Comparison of ENCODE assay signal across 36 cellular contexts in genomic region chr21:33105088-33105487, GRCh38. TPM values are rescaled to one million over a fixed set of nuclear protein-coding genes. Genes with fewer than 3 reads are reported as not detected.
"Had no signal": no experiment of that assay in that cellular context is flagged by ENCODE, and none has a peak within 500 bp of the region (broad histone marks: within the 10 kb centered on the region; RNA-seq: fewer than 3 reads in every experiment).

No MANE protein-coding gene starts in this region.

- ATAC-seq: activated T-cell treated with anti-CD3 and anti-CD28 coated beads, Interleukin-2, amount 50 U/mL, for 72 hours; activated T-helper 17 cell treated with anti-CD3 and anti-CD28 coated beads, Interleukin-2, amount 50 U/mL, for 72 hours; gastroesophageal sphincter; heart left ventricle; T-helper 17 cell had no signal

- H3K36me3 ChIP-seq: brain microvascular endothelial cell, esophagus squamous epithelium, gastroesophageal sphincter, heart left ventricle had no signal

- H3K27ac ChIP-seq: brain microvascular endothelial cell, epithelial cell of prostate, esophagus squamous epithelium, gastroesophageal sphincter, heart left ventricle had no signal

- H3K9me3 ChIP-seq: esophagus squamous epithelium, gastroesophageal sphincter had no signal

- H3K4me3 ChIP-seq: esophagus squamous epithelium, gastroesophageal sphincter, heart left ventricle had no signal

- H3K36me3 Mint-ChIP-seq: activated naive CD8-positive, alpha-beta T cell had no signal

- H3K4me3 Mint-ChIP-seq: activated CD4-positive, alpha-beta memory T cell treated with anti-CD3 and anti-CD28 coated beads, Interleukin-2, amount 10 ng/mL, durations not matched to agents 7 days and 5 days; activated CD4-positive, alpha-beta T cell treated with anti-CD3 and anti-CD28 coated beads, Interleukin-2, amount 10 ng/mL, durations not matched to agents 7 days and 5 days; activated naive CD8-positive, alpha-beta T cell; activated T-cell treated with anti-CD3 and anti-CD28 coated beads, Interleukin-2, amount 50 U/mL, for 24 hours; activated T-cell treated with anti-CD3 and anti-CD28 coated beads, Interleukin-2, amount 50 U/mL, for 72 hours; activated T-helper 17 cell treated with anti-CD3 and anti-CD28 coated beads, Interleukin-2, amount 50 U/mL, for 72 hours; T-helper 17 cell; T-helper 2 cell treated with Interferon-gamma antibody and Interleukin-4, amounts not matched to agents 5 μg/mL and 100 μg/mL, for 36 hours had no signal

- H3K27ac Mint-ChIP-seq: activated CD4-positive, alpha-beta memory T cell treated with anti-CD3 and anti-CD28 coated beads, Interleukin-2, amount 10 ng/mL, durations not matched to agents 7 days and 5 days; activated CD4-positive, alpha-beta T cell treated with anti-CD3 and anti-CD28 coated beads, Interleukin-2, amount 10 ng/mL, durations not matched to agents 7 days and 5 days; activated naive CD8-positive, alpha-beta T cell; activated T-cell treated with anti-CD3 and anti-CD28 coated beads, Interleukin-2, amount 50 U/mL, for 24 hours; activated T-cell treated with anti-CD3 and anti-CD28 coated beads, Interleukin-2, amount 50 U/mL, for 72 hours; activated T-helper 17 cell treated with anti-CD3 and anti-CD28 coated beads, Interleukin-2, amount 50 U/mL, for 72 hours; T-helper 2 cell treated with Interferon-gamma antibody and Interleukin-4, amounts not matched to agents 5 μg/mL and 100 μg/mL, for 36 hours had no signal

- DNase-seq: activated CD4-positive, alpha-beta memory T cell treated with anti-CD3 and anti-CD28 coated beads, Interleukin-2, amount 10 ng/mL, durations not matched to agents 7 days and 5 days; activated CD4-positive, alpha-beta T cell treated with anti-CD3 and anti-CD28 coated beads for 1 hour; activated CD4-positive, alpha-beta T cell treated with anti-CD3 and anti-CD28 coated beads for 4 hours; activated CD4-positive, alpha-beta T cell treated with anti-CD3 and anti-CD28 coated beads, Interleukin-2, amount 10 ng/mL, durations not matched to agents 7 days and 5 days; activated CD4-positive, alpha-beta T cell treated with anti-CD3 and anti-CD28 coated beads, Interleukin-2, amount 50 U/mL, for 4 hours; activated CD8-positive, alpha-beta memory T cell treated with anti-CD3 and anti-CD28 coated beads, Interleukin-2, amount 50 U/mL, for 48 hours; activated effector memory CD4-positive, alpha-beta T cell treated with Interleukin-2 at 50 U/mL for 16 hours; activated gamma-delta T cell treated with Interleukin-2 at 50 U/mL for 16 hours; activated naive CD4-positive, alpha-beta T cell treated with anti-CD3 and anti-CD28 coated beads, Interleukin-2, amount 50 U/mL, for 16 hours; activated naive CD4-positive, alpha-beta T cell treated with Interleukin-2 at 50 U/mL for 16 hours; activated T-cell treated with anti-CD3 and anti-CD28 coated beads for 4 hours; activated T-cell treated with anti-CD3 and anti-CD28 coated beads, Interleukin-2, amount 50 U/mL, for 24 hours; activated T-cell treated with anti-CD3 and anti-CD28 coated beads, Interleukin-2, amount 50 U/mL, for 72 hours; amniotic stem cell; anterior cingulate cortex; brain microvascular endothelial cell; caudate nucleus; effector CD8-positive, alpha-beta T cell; esophagus squamous epithelium; foreskin melanocyte; glutamatergic neuron; heart left ventricle; T-helper 1 cell; T-helper 17 cell; T1000 had no signal

- H3K9me3 Mint-ChIP-seq: activated CD4-positive, alpha-beta memory T cell treated with anti-CD3 and anti-CD28 coated beads, Interleukin-2, amount 10 ng/mL, durations not matched to agents 7 days and 5 days; activated CD4-positive, alpha-beta T cell treated with anti-CD3 and anti-CD28 coated beads, Interleukin-2, amount 10 ng/mL, durations not matched to agents 7 days and 5 days; activated T-cell treated with anti-CD3 and anti-CD28 coated beads, Interleukin-2, amount 50 U/mL, for 24 hours; activated T-cell treated with anti-CD3 and anti-CD28 coated beads, Interleukin-2, amount 50 U/mL, for 72 hours; activated T-helper 17 cell treated with anti-CD3 and anti-CD28 coated beads, Interleukin-2, amount 50 U/mL, for 72 hours; T-helper 2 cell treated with Interferon-gamma antibody and Interleukin-4, amounts not matched to agents 5 μg/mL and 100 μg/mL, for 36 hours had no signal

RNA-seq across cellular contexts. Expression of gene OLIG1, which starts 35.1 kb away (rescaled TPM):
- total RNA-seq: activated CD4-positive, alpha-beta memory T cell treated with anti-CD3 and anti-CD28 coated beads, Interleukin-2, amount 10 ng/mL, durations not matched to agents 7 days and 5 days; activated CD4-positive, alpha-beta T cell treated with anti-CD3 and anti-CD28 coated beads, Interleukin-2, amount 10 ng/mL, durations not matched to agents 7 days and 5 days; activated T-cell treated with anti-CD3 and anti-CD28 coated beads, Interleukin-2, amount 50 U/mL, for 72 hours; activated T-helper 17 cell treated with anti-CD3 and anti-CD28 coated beads, Interleukin-2, amount 50 U/mL, for 72 hours; astrocyte; chondrocyte; dermis microvascular lymphatic vessel endothelial cell; endothelial cell of umbilical vein; esophagus squamous epithelium; fibroblast of lung; fibroblast of villous mesenchyme; gastroesophageal sphincter had no signal
